ENCODE assay signal across 12 cellular contexts in genomic region chr10:127973810-127974311, GRCh38.
DNase-seq lines count a peak whose midpoint lies in the region; ATAC-seq, FAIRE-seq and TF ChIP-seq lines count a peak whose summit lies in the region.
"Had no signal": no experiment of that assay in that cellular context is flagged by ENCODE, and none has a peak within 500 bp of the region (broad histone marks: within the 10 kb centered on the region; RNA-seq: fewer than 3 reads in every experiment).

No MANE protein-coding gene starts in this region.

- H3K9ac ChIP-seq in HepG2 (ENCODE audit: insufficient read depth, low read depth, low read length), result no peak overlapping the region

- H3K4me1 ChIP-seq in HepG2 (ENCODE audit: insufficient read depth, low read length), result no peaks in the 10 kb centered on the region

- intact Hi-C loops in HepG2 (cut with micrococcal nuclease; ENCODE audit: unreplicated experiment), result no loop called here

- peak; percentile 48 for DNase-seq in activated effector memory CD4-positive, alpha-beta T cell treated with anti-CD3 and anti-CD28 coated beads, Interleukin-2, amount 50 U/mL, for 16 hours
- DNase-seq in activated effector memory CD4-positive, alpha-beta T cell treated with Interleukin-2 at 50 U/mL for 16 hours, result no peak
- DNase-seq in caudate nucleus (lab: John Stamatoyannopoulos, UW), result peak in 2 of 61 donors; percentile 6 to 22
- DNase-seq in HepG2 (ENCODE audit: low spot score), result no peak
- peak; percentile 38 for DNase-seq in ureter (ENCODE audit: low spot score)
- DNase-seq in COLO668 (lab: John Stamatoyannopoulos, UW; ENCODE audit: unreplicated experiment), result no peak
- no peak for DNase-seq in activated T-cell treated with anti-CD3 and anti-CD28 coated beads, Interleukin-2, amount 50 U/mL, for 4 hours
- DNase-seq in germinal center (ENCODE audit: low spot score), result no peak
- DNase-seq: activated CD8-positive, alpha-beta memory T cell treated with anti-CD3 and anti-CD28 coated beads, Interleukin-2, amount 10 ng/mL, durations not matched to agents 7 days and 5 days; activated naive CD8-positive, alpha-beta T cell treated with anti-CD3 and anti-CD28 coated beads for 36 hours; natural killer cell; transverse colon had no signal

- H3K27ac ChIP-seq in caudate nucleus (ENCODE audit: low read depth, low read length), result peak overlapping the region; percentile 11
- no peak overlapping the region for H3K27ac ChIP-seq in HepG2 (ENCODE audit: extremely low read length, insufficient read depth, low read length)

- H3K4me3 Mint-ChIP-seq in activated T-cell treated with anti-CD3 and anti-CD28 coated beads, Interleukin-2, amount 50 U/mL, for 4 hours, result no peak overlapping the region
- H3K4me3 Mint-ChIP-seq: activated CD8-positive, alpha-beta memory T cell treated with anti-CD3 and anti-CD28 coated beads, Interleukin-2, amount 10 ng/mL, durations not matched to agents 7 days and 5 days; activated naive CD8-positive, alpha-beta T cell treated with anti-CD3 and anti-CD28 coated beads for 36 hours; natural killer cell had no signal

- H3K27me3 Mint-ChIP-seq in activated T-cell treated with anti-CD3 and anti-CD28 coated beads, Interleukin-2, amount 50 U/mL, for 4 hours (ENCODE audit: low read depth), result peaks cover 13% of the 10 kb centered on the region

- FAIRE-seq in HepG2 (lab: Jason Lieb, UNC), result no peak

- in situ Hi-C loops in HepG2 (cut with HindIII; ENCODE audit: extremely low pct_ligation_motif_present, low pct_unique_long_range_greater_than_20kb), result no loop called here

- H3K9me3 ChIP-seq in HepG2 (ENCODE audit: low read length), result no peaks in the 10 kb centered on the region
- H3K9me3 ChIP-seq: transverse colon had no signal

- H3K4me2 ChIP-seq in HepG2 (ENCODE audit: low read depth, low read length), result no peak overlapping the region

- H4K20me1 ChIP-seq in HepG2 (ENCODE audit: insufficient read depth, low read length), result no peaks in the 10 kb centered on the region

- no peaks in the 10 kb centered on the region for H3K79me2 ChIP-seq in HepG2 (ENCODE audit: insufficient read depth, low read length)

- CTCF ChIA-PET in HepG2 (lab: Yijun Ruan, JAX; ENCODE audit: low intra/inter-chr PET ratio, low total read pairs), result no interaction called here

- TF ChIP-seq POLR2A in HepG2 (IDR thresholded peaks at IDR 0.05; ENCODE audit: insufficient read depth in 1 of 2, low read depth in 2 of 2, low read length in 2 of 2), result no peak

- no TSS peak for BruUV-seq in HepG2 (replicated peaks; lab: Mats Ljungman, UMichigan)

- 29% methylated on average over 8 of the region's 8 CpGs for WGBS in HepG2 (ENCODE audit: low lambda C conversion rate)

- peaks cover 1 to 34% of the 10 kb centered on the region in 2 experiments; a peak in 4 of 5 replicates for H3K27me3 ChIP-seq in HepG2 (ENCODE audit: control insufficient read depth in 1 of 2, insufficient read depth in 2 of 2, low read length in 2 of 2)
- H3K27me3 ChIP-seq: transverse colon had no signal

- H3K36me3 ChIP-seq in HepG2 (replicated peaks in 1 of 2; ENCODE audit: control insufficient read depth in 1 of 2, insufficient read depth in 2 of 2, low read length in 2 of 2), result no peaks in the 10 kb centered on the region
- H3K36me3 ChIP-seq: transverse colon had no signal

- no peak overlapping the region for H2AFZ ChIP-seq in HepG2 (ENCODE audit: low read length)

- no peaks in the 10 kb centered on the region for H3K9me3 Mint-ChIP-seq in activated T-cell treated with anti-CD3 and anti-CD28 coated beads, Interleukin-2, amount 50 U/mL, for 4 hours
- H3K9me3 Mint-ChIP-seq: activated naive CD8-positive, alpha-beta T cell treated with anti-CD3 and anti-CD28 coated beads for 36 hours; natural killer cell had no signal

- H3K4me1 Mint-ChIP-seq in activated T-cell treated with anti-CD3 and anti-CD28 coated beads, Interleukin-2, amount 50 U/mL, for 4 hours (ENCODE audit: low read depth), result peaks cover 5% of the 10 kb centered on the region
- H3K4me1 Mint-ChIP-seq: activated naive CD8-positive, alpha-beta T cell treated with anti-CD3 and anti-CD28 coated beads for 36 hours had no signal

- TF ChIP-seq EP300 in HepG2 (IDR thresholded peaks at IDR 0.05; ENCODE audit: low read depth in 2 of 2, low read length in 2 of 2), result no peak
- no peak for TF ChIP-seq EP300 in HepG2 (CRISPR knock-in tag; IDR thresholded peaks at IDR 0.05; ENCODE audit: borderline replicate concordance)

- no peaks in the 10 kb centered on the region for H3K36me3 Mint-ChIP-seq in activated T-cell treated with anti-CD3 and anti-CD28 coated beads, Interleukin-2, amount 50 U/mL, for 4 hours (ENCODE audit: insufficient read depth)
- H3K36me3 Mint-ChIP-seq: activated CD8-positive, alpha-beta memory T cell treated with anti-CD3 and anti-CD28 coated beads, Interleukin-2, amount 10 ng/mL, durations not matched to agents 7 days and 5 days; activated naive CD8-positive, alpha-beta T cell treated with anti-CD3 and anti-CD28 coated beads for 36 hours; natural killer cell had no signal

- no peak; the same call in 2 of the 3 replicates for ATAC-seq in HepG2
- ATAC-seq in activated T-cell treated with anti-CD3 and anti-CD28 coated beads, Interleukin-2, amount 50 U/mL, for 4 hours, result no peak
- ATAC-seq: activated CD8-positive, alpha-beta memory T cell treated with anti-CD3 and anti-CD28 coated beads, Interleukin-2, amount 10 ng/mL, durations not matched to agents 7 days and 5 days; natural killer cell had no signal

- POLR2A ChIA-PET in HepG2 (lab: Yijun Ruan, JAX), result no interaction called here

- TF ChIP-seq RAD21 in HepG2 (CRISPR knock-in tag; IDR thresholded peaks at IDR 0.05), result no peak

- H3K4me3 ChIP-seq in HepG2 (replicated peaks in 1 of 3; ENCODE audit: insufficient read depth in 1 of 3, low read depth in 2 of 3, low read length in 3 of 3), result no peak overlapping the region
- H3K4me3 ChIP-seq: transverse colon had no signal

- 0 out of 2 replicates have a peak, but pooled peaks have one; percentile 8 for TF ChIP-seq CTCF in HepG2 (CRISPR knock-in tag; IDR thresholded peaks at IDR 0.05)

TF ChIP-seq in HepG2, 621 proteins besides CTCF, POLR2A, EP300 and RAD21 (continues in another document):
- TF ChIP-seq HNF4A (CRISPR knock-in tag; IDR thresholded peaks at IDR 0.05), result no peak
- TF ChIP-seq THAP11 (CRISPR knock-in tag; IDR thresholded peaks at IDR 0.05), result no peak
- TF ChIP-seq MEIS2 (CRISPR knock-in tag; IDR thresholded peaks at IDR 0.05), result no peak
- no peak for TF ChIP-seq ZNF274 (CRISPR knock-in tag; IDR thresholded peaks at IDR 0.05)
- TF ChIP-seq U2AF2 (IDR thresholded peaks at IDR 0.05; ENCODE audit: low read depth, low read length), result no peak
- no peak for TF ChIP-seq ZBED4 (CRISPR knock-in tag; IDR thresholded peaks at IDR 0.05; ENCODE audit: borderline replicate concordance)
- no peak for TF ChIP-seq ZNF234 (CRISPR knock-in tag; conservative IDR thresholded peaks at IDR 0.05)
- TF ChIP-seq, protein P1, sequence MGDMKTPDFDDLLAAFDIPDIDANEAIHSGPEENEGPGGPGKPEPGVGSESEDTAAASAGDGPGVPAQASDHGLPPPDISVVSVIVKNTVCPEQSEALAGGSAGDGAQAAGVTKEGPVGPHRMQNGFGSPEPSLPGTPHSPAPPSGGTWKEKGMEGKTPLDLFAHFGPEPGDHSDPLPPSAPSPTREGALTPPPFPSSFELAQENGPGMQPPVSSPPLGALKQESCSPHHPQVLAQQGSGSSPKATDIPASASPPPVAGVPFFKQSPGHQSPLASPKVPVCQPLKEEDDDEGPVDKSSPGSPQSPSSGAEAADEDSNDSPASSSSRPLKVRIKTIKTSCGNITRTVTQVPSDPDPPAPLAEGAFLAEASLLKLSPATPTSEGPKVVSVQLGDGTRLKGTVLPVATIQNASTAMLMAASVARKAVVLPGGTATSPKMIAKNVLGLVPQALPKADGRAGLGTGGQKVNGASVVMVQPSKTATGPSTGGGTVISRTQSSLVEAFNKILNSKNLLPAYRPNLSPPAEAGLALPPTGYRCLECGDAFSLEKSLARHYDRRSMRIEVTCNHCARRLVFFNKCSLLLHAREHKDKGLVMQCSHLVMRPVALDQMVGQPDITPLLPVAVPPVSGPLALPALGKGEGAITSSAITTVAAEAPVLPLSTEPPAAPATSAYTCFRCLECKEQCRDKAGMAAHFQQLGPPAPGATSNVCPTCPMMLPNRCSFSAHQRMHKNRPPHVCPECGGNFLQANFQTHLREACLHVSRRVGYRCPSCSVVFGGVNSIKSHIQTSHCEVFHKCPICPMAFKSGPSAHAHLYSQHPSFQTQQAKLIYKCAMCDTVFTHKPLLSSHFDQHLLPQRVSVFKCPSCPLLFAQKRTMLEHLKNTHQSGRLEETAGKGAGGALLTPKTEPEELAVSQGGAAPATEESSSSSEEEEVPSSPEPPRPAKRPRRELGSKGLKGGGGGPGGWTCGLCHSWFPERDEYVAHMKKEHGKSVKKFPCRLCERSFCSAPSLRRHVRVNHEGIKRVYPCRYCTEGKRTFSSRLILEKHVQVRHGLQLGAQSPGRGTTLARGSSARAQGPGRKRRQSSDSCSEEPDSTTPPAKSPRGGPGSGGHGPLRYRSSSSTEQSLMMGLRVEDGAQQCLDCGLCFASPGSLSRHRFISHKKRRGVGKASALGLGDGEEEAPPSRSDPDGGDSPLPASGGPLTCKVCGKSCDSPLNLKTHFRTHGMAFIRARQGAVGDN (CRISPR knock-in tag; IDR thresholded peaks at IDR 0.05), result no peak

Comparison
In these comparisons a context has a peak if more than half of its experiments do, and no peak if none do; other contexts are left out.
1. DNase-seq: peak in activated effector memory CD4-positive, alpha-beta T cell treated with anti-CD3 and anti-CD28 coated beads, Interleukin-2, amount 50 U/mL, for 16 hours (single experiment) and ureter (single experiment); none in activated effector memory CD4-positive, alpha-beta T cell treated with Interleukin-2 at 50 U/mL for 16 hours (single experiment), HepG2 (single experiment), COLO668 (single experiment), activated T-cell treated with anti-CD3 and anti-CD28 coated beads, Interleukin-2, amount 50 U/mL, for 4 hours (single experiment) and germinal center (single experiment).